8 cellular contexts compared by ENCODE assay signal in the genomic region with DNA sequence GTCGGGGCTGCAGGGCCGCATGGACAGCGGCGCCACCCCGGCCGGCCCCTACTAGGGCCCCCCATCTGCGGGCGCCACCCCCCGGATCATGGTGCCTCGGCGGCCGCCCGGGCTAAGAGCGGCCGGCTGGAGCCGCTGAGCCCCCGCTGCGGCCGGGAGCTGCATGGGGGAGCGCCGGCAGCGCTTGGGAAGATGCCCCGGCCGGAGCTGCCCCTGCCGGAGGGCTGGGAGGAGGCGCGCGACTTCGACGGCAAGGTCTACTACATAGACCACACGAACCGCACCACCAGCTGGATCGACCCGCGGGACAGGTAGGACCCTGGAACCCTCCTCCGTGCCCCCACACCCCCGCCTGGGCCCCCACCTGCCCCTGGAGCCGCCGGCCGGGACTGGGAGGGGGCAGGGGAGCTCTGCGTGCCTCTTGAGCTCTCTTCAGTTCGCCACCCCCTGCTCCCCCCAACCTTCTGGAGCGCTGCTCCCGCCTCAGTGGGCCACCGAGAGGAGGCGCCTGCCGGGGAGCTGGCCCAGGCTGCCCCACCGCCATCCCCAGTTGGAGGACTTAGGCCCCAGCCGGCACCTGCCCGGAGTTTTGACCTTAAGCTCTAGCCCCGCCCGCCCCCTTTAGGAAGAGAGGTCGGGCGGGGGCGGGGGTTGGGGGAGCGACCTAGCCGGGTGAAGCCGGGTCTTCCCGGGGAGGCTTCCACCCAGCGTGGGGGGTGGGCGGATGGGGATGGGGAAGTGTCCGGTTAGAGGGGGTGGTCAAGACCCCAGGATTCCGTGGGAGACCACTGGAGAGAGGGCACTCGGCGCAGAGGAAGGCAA. TPM values are rescaled to one million over a fixed set of nuclear protein-coding genes. Genes with fewer than 3 reads are reported as not detected.
DNase-seq lines count a peak whose midpoint lies in the region; ATAC-seq and TF ChIP-seq lines count a peak whose summit lies in the region.

No MANE protein-coding gene starts in this region.

- no peaks in the 10 kb centered on the region for H3K36me3 ChIP-seq in BLaER1 treated with 17β-estradiol and CSF1 and Interleukin-3, amounts not matched to agents 10 nM and 100 nM
- H3K36me3 ChIP-seq in Karpas-422 (ENCODE audit: insufficient read depth, low read length) = no peaks in the 10 kb centered on the region

- H3K4me1 Mint-ChIP-seq in brain = peaks cover 51% of the 10 kb centered on the region

- no peaks in the 10 kb centered on the region for H3K79me2 ChIP-seq in Karpas-422 (ENCODE audit: low read length)

- ATAC-seq in GM19455 (IDR thresholded peaks at IDR 0.05; ENCODE audit: unreplicated experiment) = peak; percentile 43
- ATAC-seq in HG02610 (IDR thresholded peaks at IDR 0.05; ENCODE audit: unreplicated experiment) = no peak

- H3K4me2 ChIP-seq in BLaER1 treated with 17β-estradiol and CSF1 and Interleukin-3, amounts not matched to agents 10 nM and 100 nM = peak overlapping the region; percentile 83 to 98 (median 93)
- no peak overlapping the region for H3K4me2 ChIP-seq in Karpas-422 (ENCODE audit: low read depth, low read length, poor library complexity, severe bottlenecking)

- H4K20me1 ChIP-seq in BLaER1 treated with 17β-estradiol and CSF1 and Interleukin-3, amounts not matched to agents 10 nM and 100 nM = peaks cover 0 to 7% (median 0%) of the 10 kb centered on the region in 11 experiments; a peak in 5 of 22 replicates
- H4K20me1 ChIP-seq in Karpas-422 (ENCODE audit: insufficient read depth, low read depth, low read length) = no peaks in the 10 kb centered on the region

- H3K27ac ChIP-seq in BLaER1 treated with 17β-estradiol and CSF1 and Interleukin-3, amounts not matched to agents 10 nM and 100 nM = peak overlapping the region in 10 of 11 experiments; percentile 23 to 72 (median 64); a peak in 15 of 22 replicates
- H3K27ac ChIP-seq in HL-60 (replicated peaks) (no peak overlapping the region), Karpas-422 (ENCODE audit: low read length) (no peak overlapping the region)

- H3K9me3 Mint-ChIP-seq in brain = peaks cover 0 to 6% (median 3%) of the 10 kb centered on the region in 5 experiments

- peaks cover 0 to 26% (median 12%) of the 10 kb centered on the region in 11 experiments; a peak in 13 of 22 replicates for H3K27me3 ChIP-seq in BLaER1 treated with 17β-estradiol and CSF1 and Interleukin-3, amounts not matched to agents 10 nM and 100 nM
- H3K27me3 ChIP-seq in HL-60 (ENCODE audit: insufficient read depth, poor library complexity, severe bottlenecking) (peaks cover 31% of the 10 kb centered on the region), Karpas-422 (ENCODE audit: low read length) (no peaks in the 10 kb centered on the region)

- TF ChIP-seq CTCF in HL-60 (IDR thresholded peaks at IDR 0.05; ENCODE audit: insufficient read depth, low read length) = no peak
- peak in 1 of 2 experiments; percentile 17 for TF ChIP-seq CTCF in brain (conservative IDR thresholded peaks at IDR 0.05)
- no peak for TF ChIP-seq CTCF in lower leg skin (IDR thresholded peaks at IDR 0.05)

- intact Hi-C loops in lower leg skin (cut with DNase I; ENCODE audit: low total_unique reads) = no loop called here

- H3K4me1 ChIP-seq in BLaER1 treated with 17β-estradiol and CSF1 and Interleukin-3, amounts not matched to agents 10 nM and 100 nM = peaks cover 9 to 27% (median 14%) of the 10 kb centered on the region in 10 experiments; a peak in 19 of 20 replicates
- no peaks in the 10 kb centered on the region for H3K4me1 ChIP-seq in Karpas-422 (ENCODE audit: low read length)

- no peak for TF ChIP-seq POLR2A in lower leg skin (IDR thresholded peaks at IDR 0.05)

- H3K27ac Mint-ChIP-seq in brain = peak overlapping the region in 4 of 5 experiments; percentile 65 to 90 (median 80)

- DNase-seq in HL-60 (ENCODE audit: low read depth in 1 of 2, low spot score in 1 of 2) (no peak), lower leg skin (ENCODE audit: low spot score in 2 of 2) (no peak), NCI-H1436 treated with DMSO at 0.1 percent for 48 hours (lab: John Stamatoyannopoulos, UW) (no peak), Karpas-422 (no peak)

- peak overlapping the region; percentile 83 to 91 (median 86) for H3K4me3 Mint-ChIP-seq in brain

- no peaks in the 10 kb centered on the region for H3K9me2 ChIP-seq in Karpas-422 (replicated peaks; ENCODE audit: insufficient read depth, low read length)

- H2AFZ ChIP-seq in Karpas-422 (ENCODE audit: low read length) = no peak overlapping the region

- 9 to 11% methylated on average over 16 to 23 of the region's 65 CpGs for WGBS in lower leg skin, 2 donors

- H3K9me3 ChIP-seq in BLaER1 treated with 17β-estradiol and CSF1 and Interleukin-3, amounts not matched to agents 10 nM and 100 nM (replicated peaks in 1 of 11) = no peaks in the 10 kb centered on the region
- no peaks in the 10 kb centered on the region for H3K9me3 ChIP-seq in Karpas-422 (ENCODE audit: low read length)

- peak overlapping the region; percentile 67 to 82 (median 76) for H3K4me3 ChIP-seq in BLaER1 treated with 17β-estradiol and CSF1 and Interleukin-3, amounts not matched to agents 10 nM and 100 nM
- H3K4me3 ChIP-seq in HL-60 (replicated peaks; ENCODE audit: insufficient read depth, low read length) = peak overlapping the region; percentile 21
- peak overlapping the region; percentile 14 for H3K4me3 ChIP-seq in lower leg skin (ENCODE audit: low read depth, poor library complexity, severe bottlenecking)
- H3K4me3 ChIP-seq in Karpas-422 (ENCODE audit: low read length) = no peak overlapping the region

- H3K27me3 Mint-ChIP-seq in brain = peaks cover 29% of the 10 kb centered on the region

- no peaks in the 10 kb centered on the region for H3K36me3 Mint-ChIP-seq in brain

- peak overlapping the region; percentile 65 to 84 (median 77); a peak in 21 of 22 replicates for H3K9ac ChIP-seq in BLaER1 treated with 17β-estradiol and CSF1 and Interleukin-3, amounts not matched to agents 10 nM and 100 nM
- no peak overlapping the region for H3K9ac ChIP-seq in Karpas-422 (ENCODE audit: low read length)

RNA-seq across cellular contexts. Expression of gene WWC1, which starts 0.7 kb away (rescaled TPM):
- 29.0 TPM for polyA plus RNA-seq in brain (ENCODE audit: insufficient read depth, low read depth, low replicate concordance)
- 10 to 100 TPM; 23.5 to 57.0 (median 30.0) TPM for total RNA-seq in lower leg skin
- not detected in 2 replicates for total RNA-seq in Karpas-422 (2014; rRNA removed; shearing (Covaris generic); ENCODE audit: low replicate concordance)

Comparison
In these comparisons a context has a peak if more than half of its experiments do, and no peak if none do; other contexts are left out.
1. H3K27ac ChIP-seq: peak in BLaER1 treated with 17β-estradiol and CSF1 and Interleukin-3, amounts not matched to agents 10 nM and 100 nM (10 of 11); none in HL-60 (single experiment) and Karpas-422 (single experiment).
2. RNA of gene WWC1, which starts 0.7 kb away (total RNA-seq): 23.5 to 57.0 TPM in lower leg skin; not detected in Karpas-422; every median in the first group is over 10 times any median in the second.